In the genomic region with DNA sequence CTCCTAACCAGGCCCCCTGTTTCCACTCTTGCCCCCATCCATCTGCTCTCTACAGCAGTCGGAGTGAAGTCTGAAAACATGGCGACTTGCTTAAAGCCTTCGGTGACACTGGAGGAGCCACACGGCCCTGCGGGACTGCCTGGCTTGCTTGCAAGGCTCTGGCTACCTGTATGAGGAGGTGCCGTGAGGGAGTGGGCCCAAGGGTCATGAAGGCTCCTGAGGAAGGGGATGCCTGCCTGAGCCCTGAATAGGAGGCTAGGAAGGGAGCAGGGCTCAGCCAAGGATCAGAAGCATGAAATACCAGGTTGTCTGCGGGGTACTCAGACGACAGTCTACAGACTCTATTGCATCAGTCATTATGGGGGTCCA, we compare ENCODE assay signal across 1 cellular context.
TF ChIP-seq lines count a peak whose summit lies in the region.

No MANE protein-coding gene starts in this region.

TF ChIP-seq in WTC11, 78 proteins besides CTCF, POLR2A, EP300 and RAD21 (continued from another document):
- TF ChIP-seq, protein P1, sequence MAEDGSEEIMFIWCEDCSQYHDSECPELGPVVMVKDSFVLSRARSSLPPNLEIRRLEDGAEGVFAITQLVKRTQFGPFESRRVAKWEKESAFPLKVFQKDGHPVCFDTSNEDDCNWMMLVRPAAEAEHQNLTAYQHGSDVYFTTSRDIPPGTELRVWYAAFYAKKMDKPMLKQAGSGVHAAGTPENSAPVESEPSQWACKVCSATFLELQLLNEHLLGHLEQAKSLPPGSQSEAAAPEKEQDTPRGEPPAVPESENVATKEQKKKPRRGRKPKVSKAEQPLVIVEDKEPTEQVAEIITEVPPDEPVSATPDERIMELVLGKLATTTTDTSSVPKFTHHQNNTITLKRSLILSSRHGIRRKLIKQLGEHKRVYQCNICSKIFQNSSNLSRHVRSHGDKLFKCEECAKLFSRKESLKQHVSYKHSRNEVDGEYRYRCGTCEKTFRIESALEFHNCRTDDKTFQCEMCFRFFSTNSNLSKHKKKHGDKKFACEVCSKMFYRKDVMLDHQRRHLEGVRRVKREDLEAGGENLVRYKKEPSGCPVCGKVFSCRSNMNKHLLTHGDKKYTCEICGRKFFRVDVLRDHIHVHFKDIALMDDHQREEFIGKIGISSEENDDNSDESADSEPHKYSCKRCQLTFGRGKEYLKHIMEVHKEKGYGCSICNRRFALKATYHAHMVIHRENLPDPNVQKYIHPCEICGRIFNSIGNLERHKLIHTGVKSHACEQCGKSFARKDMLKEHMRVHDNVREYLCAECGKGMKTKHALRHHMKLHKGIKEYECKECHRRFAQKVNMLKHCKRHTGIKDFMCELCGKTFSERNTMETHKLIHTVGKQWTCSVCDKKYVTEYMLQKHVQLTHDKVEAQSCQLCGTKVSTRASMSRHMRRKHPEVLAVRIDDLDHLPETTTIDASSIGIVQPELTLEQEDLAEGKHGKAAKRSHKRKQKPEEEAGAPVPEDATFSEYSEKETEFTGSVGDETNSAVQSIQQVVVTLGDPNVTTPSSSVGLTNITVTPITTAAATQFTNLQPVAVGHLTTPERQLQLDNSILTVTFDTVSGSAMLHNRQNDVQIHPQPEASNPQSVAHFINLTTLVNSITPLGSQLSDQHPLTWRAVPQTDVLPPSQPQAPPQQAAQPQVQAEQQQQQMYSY (CRISPR knock-in tag; IDR thresholded peaks at IDR 0.05) = no peak
- TF ChIP-seq NFATC4 (CRISPR knock-in tag; IDR thresholded peaks at IDR 0.05) = no peak
- TF ChIP-seq ZMAT4 (CRISPR knock-in tag; IDR thresholded peaks at IDR 0.05) = no peak
- TF ChIP-seq MAX (CRISPR knock-in tag; IDR thresholded peaks at IDR 0.05) = no peak
- TF ChIP-seq, protein P2, sequence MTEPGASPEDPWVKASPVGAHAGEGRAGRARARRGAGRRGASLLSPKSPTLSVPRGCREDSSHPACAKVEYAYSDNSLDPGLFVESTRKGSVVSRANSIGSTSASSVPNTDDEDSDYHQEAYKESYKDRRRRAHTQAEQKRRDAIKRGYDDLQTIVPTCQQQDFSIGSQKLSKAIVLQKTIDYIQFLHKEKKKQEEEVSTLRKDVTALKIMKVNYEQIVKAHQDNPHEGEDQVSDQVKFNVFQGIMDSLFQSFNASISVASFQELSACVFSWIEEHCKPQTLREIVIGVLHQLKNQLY (CRISPR knock-in tag; IDR thresholded peaks at IDR 0.05) = no peak
- TF ChIP-seq GABPB1 (CRISPR knock-in tag; IDR thresholded peaks at IDR 0.05) = no peak
- no peak for TF ChIP-seq USF1 (CRISPR knock-in tag; IDR thresholded peaks at IDR 0.05)
- no peak for TF ChIP-seq KAT7 (CRISPR knock-in tag; IDR thresholded peaks at IDR 0.05; ENCODE audit: borderline replicate concordance)
- no peak for TF ChIP-seq TCF7 (CRISPR knock-in tag; IDR thresholded peaks at IDR 0.05; ENCODE audit: low read depth)
